In the genomic region with DNA sequence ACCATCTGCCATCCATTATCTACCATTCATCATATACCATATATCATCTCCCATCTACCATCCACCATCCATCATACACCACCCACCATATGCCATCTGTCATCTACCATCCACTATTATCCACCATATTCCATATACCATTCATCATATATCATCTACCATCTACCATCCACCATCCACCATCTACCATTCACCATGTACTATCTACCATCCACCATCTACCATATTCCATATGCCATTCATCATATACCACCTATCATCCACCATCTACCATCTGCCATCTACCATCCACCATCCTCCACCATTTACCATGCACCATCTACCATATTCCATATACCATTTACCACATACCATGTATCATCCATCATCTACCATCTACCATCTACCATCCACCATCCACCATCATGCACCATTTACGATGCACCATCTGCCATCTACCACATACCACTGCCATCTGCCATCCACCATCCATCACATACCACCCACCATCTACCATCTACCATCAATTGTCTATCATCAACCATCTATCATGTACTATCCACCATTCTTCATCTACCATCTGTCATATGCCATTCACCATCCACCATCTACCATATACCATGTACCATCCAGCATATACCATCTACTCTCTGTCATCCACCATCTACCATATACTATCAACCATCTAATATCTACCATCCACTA, we compare ENCODE assay signal across 17 cellular contexts. TPM values are rescaled to one million over a fixed set of nuclear protein-coding genes. Genes with fewer than 3 reads are reported as not detected.
DNase-seq lines count a peak whose midpoint lies in the region; FAIRE-seq and TF ChIP-seq lines count a peak whose summit lies in the region.
"Had no signal": no experiment of that assay in that cellular context is flagged by ENCODE, and none has a peak within 500 bp of the region (broad histone marks: within the 10 kb centered on the region; RNA-seq: fewer than 3 reads in every experiment).

No MANE protein-coding gene starts in this region.

- CTCF ChIA-PET in mammary epithelial cell (lab: Charles Lee; ENCODE audit: low non-redundant PET), result no interaction called here

- H3K18ac ChIP-seq in trophoblast cell (ENCODE audit: low read length), result no peak overlapping the region

- H3K36me3 ChIP-seq in breast epithelium, result no peaks in the 10 kb centered on the region
- H3K36me3 ChIP-seq in mammary epithelial cell (ENCODE audit: insufficient read depth, low read length), result no peaks in the 10 kb centered on the region
- H3K36me3 ChIP-seq in hepatocyte (replicated peaks; ENCODE audit: insufficient read depth, low read depth), result no peaks in the 10 kb centered on the region
- H3K36me3 ChIP-seq in trophoblast cell (ENCODE audit: control insufficient read depth in 1 of 2, insufficient read depth in 2 of 2, low read length in 2 of 2), result no peaks in the 10 kb centered on the region
- H3K36me3 ChIP-seq: SJSA1 had no signal

- no peak overlapping the region for H2AK5ac ChIP-seq in trophoblast cell (ENCODE audit: low read length)

- H3K27ac ChIP-seq in breast epithelium (peak overlapping the region; percentile 89 to 91), mammary epithelial cell (ENCODE audit: insufficient read depth, low read depth, low read length) (no peak overlapping the region), hepatocyte (peak overlapping the region; percentile 92), trophoblast cell (ENCODE audit: low read depth, low read length) (no peak overlapping the region), substantia nigra (ENCODE audit: low read depth, low read length, poor library complexity, severe bottlenecking) (no peak overlapping the region)
- H3K27ac ChIP-seq: SJSA1 had no signal

- H2AFZ ChIP-seq in mammary epithelial cell (ENCODE audit: low read depth, low read length), result no peak overlapping the region
- no peak overlapping the region for H2AFZ ChIP-seq in hepatocyte
- H2AFZ ChIP-seq in trophoblast cell (ENCODE audit: insufficient read depth, low read length, poor library complexity), result no peak overlapping the region

- peaks cover 11% of the 10 kb centered on the region for H3K79me1 ChIP-seq in trophoblast cell (ENCODE audit: low read length)

- BruUV-seq in mammary epithelial cell (replicated peaks; lab: Mats Ljungman, UMichigan), result no TSS peak

- no peak overlapping the region for H2BK12ac ChIP-seq in trophoblast cell (ENCODE audit: low read length)

- no peak overlapping the region for H2BK120ac ChIP-seq in trophoblast cell (ENCODE audit: insufficient read depth, low read length, poor library complexity)

- intact Hi-C loops in breast epithelium (cut with DNase I; ENCODE audit: low total_unique reads) (no loop called here), mammary epithelial cell (cut with micrococcal nuclease) (loop anchor here (10.0 kb wide), 1 partner anchor 196 kb away; no protein-coding TSS in a partner anchor)

- peak overlapping the region; percentile 34 for H3K23ac ChIP-seq in trophoblast cell (ENCODE audit: low read length)

- H4K91ac ChIP-seq in trophoblast cell (ENCODE audit: low read depth, low read length), result no peak overlapping the region

- in situ Hi-C loops in mammary epithelial cell (cut with MboI; ENCODE audit: low sequenced_read_pairs in 2 of 2), result no loop called here

- H3K79me2 ChIP-seq in mammary epithelial cell (ENCODE audit: insufficient read depth, low read length) (no peaks in the 10 kb centered on the region), hepatocyte (no peaks in the 10 kb centered on the region), trophoblast cell (ENCODE audit: control insufficient read depth, insufficient read depth, low read length, poor library complexity) (no peaks in the 10 kb centered on the region)

- H3K9ac ChIP-seq in mammary epithelial cell (ENCODE audit: insufficient read depth, low read length), result no peak overlapping the region
- H3K9ac ChIP-seq in trophoblast cell (ENCODE audit: low read length), result no peak overlapping the region

- H3K9me3 ChIP-seq in breast epithelium (no peaks in the 10 kb centered on the region), mammary epithelial cell (replicated peaks; ENCODE audit: insufficient read depth, low read length) (no peaks in the 10 kb centered on the region), hepatocyte (ENCODE audit: low read depth) (no peaks in the 10 kb centered on the region), trophoblast cell (ENCODE audit: insufficient read depth, low read depth, low read length) (no peaks in the 10 kb centered on the region)
- H3K9me3 ChIP-seq: SJSA1 had no signal

- no peak overlapping the region for H3K14ac ChIP-seq in trophoblast cell (ENCODE audit: low read length)

- no peak for DNase-seq in breast epithelium (ENCODE audit: low spot score in 2 of 2)
- DNase-seq in mammary epithelial cell, result no peak
- no peak for DNase-seq in hepatocyte (ENCODE audit: low spot score)
- no peak for DNase-seq in trophoblast cell
- DNase-seq in urothelium cell line (ENCODE audit: low spot score), result no peak
- DNase-seq in substantia nigra (lab: John Stamatoyannopoulos, UW), result no peak
- no peak for DNase-seq in ureter (ENCODE audit: low spot score)
- no peak for DNase-seq in activated CD4-positive, alpha-beta T cell treated with anti-CD3 and anti-CD28 coated beads, Interleukin-2, amount 50 U/mL, for 48 hours
- DNase-seq: COR-L47, EL, NCI-H187 treated with DMSO at 0.1 percent for 48 hours, NCI-H345, NCI-H526, OCI-M1 had no signal

- H3K27me3 ChIP-seq in breast epithelium (no peaks in the 10 kb centered on the region), mammary epithelial cell (ENCODE audit: insufficient read depth, low read length) (no peaks in the 10 kb centered on the region), hepatocyte (no peaks in the 10 kb centered on the region), trophoblast cell (ENCODE audit: insufficient read depth, low read length) (no peaks in the 10 kb centered on the region)

- no peak for TF ChIP-seq POLR2A in breast epithelium (IDR thresholded peaks at IDR 0.05)

- no peaks in the 10 kb centered on the region for H3K9me2 ChIP-seq in hepatocyte (replicated peaks; ENCODE audit: insufficient read depth)

- H3K4me3 ChIP-seq in breast epithelium (no peak overlapping the region), mammary epithelial cell (replicated peaks in 1 of 3; ENCODE audit: insufficient read depth in 1 of 3, low read depth in 2 of 3, low read length in 3 of 3) (no peak overlapping the region), hepatocyte (no peak overlapping the region), trophoblast cell (ENCODE audit: low read depth, low read length) (no peak overlapping the region)
- H3K4me3 ChIP-seq: SJSA1 had no signal

- no peak overlapping the region for H4K12ac ChIP-seq in trophoblast cell (ENCODE audit: low read depth, low read length)

- no peak overlapping the region for H2BK5ac ChIP-seq in trophoblast cell (ENCODE audit: low read depth, low read length, poor library complexity)

- no peak overlapping the region for H4K8ac ChIP-seq in trophoblast cell (ENCODE audit: low read depth, low read length)

- dilution Hi-C loops in mammary epithelial cell (cut with HindIII; ENCODE audit: low sequenced_read_pairs), result no loop called here

- peak; percentile 65 for FAIRE-seq in urothelium cell line (lab: Jason Lieb, UNC)
- FAIRE-seq: A204.1, H54 had no signal

- 92% methylated on average over 1 of the region's 1 CpG for WGBS in mammary epithelial cell (ENCODE audit: low coverage, missing lambda C conversion rate)
- WGBS in hepatocyte (ENCODE audit: low lambda C conversion rate, missing lambda C conversion rate), result 96% methylated on average over 1 of the region's 1 CpG
- 100% methylated on average over 1 of the region's 1 CpG for WGBS in trophoblast cell (ENCODE audit: extremely low coverage, insufficient coverage, insufficient read length)

- TF ChIP-seq CTCF in breast epithelium (IDR thresholded peaks at IDR 0.05), result no peak
- TF ChIP-seq CTCF in mammary epithelial cell (conservative IDR thresholded peaks at IDR 0.05 in 1 of 2, IDR thresholded peaks at IDR 0.05 in 1 of 2; ENCODE audit: extremely low read depth in 1 of 2, insufficient read depth in 1 of 2, low read depth in 1 of 2, low read length in 2 of 2), result no peak
- TF ChIP-seq CTCF in hepatocyte (IDR thresholded peaks at IDR 0.05; ENCODE audit: poor library complexity), result no peak

- H3K4ac ChIP-seq in trophoblast cell (ENCODE audit: low read depth, low read length), result no peak overlapping the region

- H3K4me2 ChIP-seq in mammary epithelial cell (ENCODE audit: insufficient read depth, low read depth, low read length), result no peak overlapping the region
- H3K4me2 ChIP-seq in hepatocyte, result no peak overlapping the region
- no peak overlapping the region for H3K4me2 ChIP-seq in trophoblast cell (ENCODE audit: low read length)

- H3K4me1 ChIP-seq in breast epithelium (peaks cover 0 to 16% of the 10 kb centered on the region in 2 donors), mammary epithelial cell (ENCODE audit: insufficient read depth, low read length) (peaks cover 25% of the 10 kb centered on the region), hepatocyte (ENCODE audit: insufficient read depth) (peaks cover 48% of the 10 kb centered on the region), trophoblast cell (ENCODE audit: control insufficient read depth in 1 of 2, insufficient read depth in 2 of 2, low read length in 2 of 2) (peaks cover 12 to 25% of the 10 kb centered on the region in 2 experiments)

- no peaks in the 10 kb centered on the region for H4K20me1 ChIP-seq in mammary epithelial cell (ENCODE audit: insufficient read depth, low read length)
- no peaks in the 10 kb centered on the region for H4K20me1 ChIP-seq in hepatocyte (ENCODE audit: insufficient read depth, poor library complexity, severe bottlenecking)

RNA-seq across cellular contexts. Expression of gene RAB4A, which starts 50.6 kb away (rescaled TPM):
- total RNA-seq in breast epithelium (10 to 100 TPM; 27.5 to 47.8 (median 42.1) TPM), mammary epithelial cell (10 to 100 TPM; 46.5 to 59.2 TPM), hepatocyte (41.7 and 47.7 TPM in 2 replicates), ureter (68.7 TPM)
- polyA plus RNA-seq in mammary epithelial cell (25.9 TPM), hepatocyte (45.4 and 54.3 TPM in 2 replicates)
- polyA minus RNA-seq in mammary epithelial cell, result 16.5 TPM
- 22.0 and 24.9 TPM in 2 replicates for polyA plus RNA-seq in trophoblast cell (2013)

Comparison
In these comparisons a context has a peak if more than half of its experiments do, and no peak if none do; other contexts are left out.
1. H3K27ac ChIP-seq: peak in breast epithelium (2 of 2) and hepatocyte (single experiment); none in mammary epithelial cell (single experiment), trophoblast cell (single experiment) and substantia nigra (single experiment).